In the genomic region with DNA sequence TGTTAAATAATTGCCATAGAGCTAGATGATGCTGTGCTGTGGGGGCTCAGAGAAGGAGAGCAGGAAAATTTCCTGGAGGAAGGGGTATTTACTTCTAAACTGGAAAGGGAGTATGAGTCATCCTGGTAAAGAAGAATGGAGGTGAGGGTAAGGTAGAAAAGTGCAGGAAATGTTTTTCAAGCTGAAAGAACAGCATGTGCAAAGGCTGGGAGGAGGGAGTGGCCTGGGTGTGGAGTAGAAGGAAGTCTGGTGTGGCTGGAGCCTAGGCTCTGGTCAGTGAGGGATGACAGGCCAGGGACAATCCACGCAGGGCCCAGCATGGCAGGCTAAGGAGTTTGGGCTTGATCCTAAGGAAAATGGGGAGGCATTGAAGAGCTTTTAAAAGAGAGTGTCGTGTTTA, we compare ENCODE assay signal across 23 cellular contexts. TPM values are rescaled to one million over a fixed set of nuclear protein-coding genes. Genes with fewer than 3 reads are reported as not detected.
DNase-seq lines count a peak whose midpoint lies in the region; ATAC-seq, FAIRE-seq and TF ChIP-seq lines count a peak whose summit lies in the region.
"Had no signal": no experiment of that assay in that cellular context is flagged by ENCODE, and none has a peak within 500 bp of the region (broad histone marks: within the 10 kb centered on the region; RNA-seq: fewer than 3 reads in every experiment).

No MANE protein-coding gene starts in this region.

- H3K9ac ChIP-seq in adipocyte (ENCODE audit: low read length) (peak overlapping the region; percentile 2), kidney (ENCODE audit: low read length in 2 of 2) (no peak overlapping the region)
- H3K9ac ChIP-seq: GM23248 had no signal

- TF ChIP-seq POLR2A in transverse colon (IDR thresholded peaks at IDR 0.05), result no peak

- peaks cover 7% of the 10 kb centered on the region for H3K36me3 Mint-ChIP-seq in natural killer cell treated with Interleukin-12 subunit alpha and Interleukin-12 subunit beta and Interleukin-15 and Interleukin-18, amount 100 ng/mL, for 72 hours
- H3K36me3 Mint-ChIP-seq: CD14-positive monocyte, IgD-negative memory B cell had no signal

- in situ Hi-C loops in transverse colon (cut with MboI; ENCODE audit: low pct_ligation_motif_present in 1 of 4, low pct_unique_long_range_greater_than_20kb in 1 of 4, low sequenced_read_pairs in 3 of 4), result loop anchor here in 1 of 4 donors (25.0 kb wide), 1 partner anchor 1440 kb away; the partner anchor contains the start of genes MECR and PTPRU

- intact Hi-C loops in kidney (cut with DNase I), result no loop called here
- intact Hi-C loops in transverse colon (cut with DNase I; ENCODE audit: low total_unique reads), result no loop called here

- no peak for DNase-seq in adipocyte (ENCODE audit: low read depth)
- peak; percentile 3 for DNase-seq in dermis blood vessel endothelial cell
- DNase-seq in kidney, result peak; percentile 71
- DNase-seq in transverse colon, result peak; percentile 72
- DNase-seq in activated CD4-positive, CD25-positive, alpha-beta regulatory T cell treated with anti-CD3 and anti-CD28 coated beads, Interleukin-2, amount 50 U/mL, for 72 hours, result no peak
- DNase-seq in islet precursor cell, result no peak
- no peak for DNase-seq in natural killer cell treated with Interleukin-12 subunit alpha and Interleukin-12 subunit beta and Interleukin-15 and Interleukin-18, amount 100 ng/mL, for 72 hours (ENCODE audit: low spot score)
- no peak for DNase-seq in T1000 (lab: John Stamatoyannopoulos, UW)
- DNase-seq: AML-193, DMS79 treated with DMSO at 0.1 percent for 48 hours, GM23248, Karpas-422, MG63, NCI-H1048, NCI-H1436 treated with DMSO at 0.1 percent for 48 hours, NCI-H2029, NCI-H345, NCI-H524 treated with DMSO at 0.1 percent for 48 hours, PC-3 had no signal

- H3K4me3 ChIP-seq in adipocyte (ENCODE audit: low read length) (no peak overlapping the region), kidney (ENCODE audit: low read length in 2 of 2) (no peak overlapping the region), transverse colon (no peak overlapping the region)
- H3K4me3 ChIP-seq: GM23248, HAP-1, MG63, SJSA1 had no signal

- ATAC-seq in natural killer cell treated with Interleukin-12 subunit alpha and Interleukin-12 subunit beta and Interleukin-15 and Interleukin-18, amount 100 ng/mL, for 72 hours, result no peak
- ATAC-seq: PC-3 had no signal

- no peak for FAIRE-seq in kidney (lab: Jason Lieb, UNC)

- TF ChIP-seq EP300 in transverse colon (IDR thresholded peaks at IDR 0.05; ENCODE audit: low read depth), result peak; percentile 51

- H3K27me3 ChIP-seq in adipocyte (replicated peaks; ENCODE audit: control insufficient read depth, insufficient read depth, low read length) (no peaks in the 10 kb centered on the region), transverse colon (peaks cover 10% of the 10 kb centered on the region)
- H3K27me3 ChIP-seq: MG63, SJSA1 had no signal

- H3K27ac Mint-ChIP-seq in natural killer cell treated with Interleukin-12 subunit alpha and Interleukin-12 subunit beta and Interleukin-15 and Interleukin-18, amount 100 ng/mL, for 72 hours, result no peak overlapping the region
- H3K27ac Mint-ChIP-seq: CD14-positive monocyte, IgD-negative memory B cell had no signal

- peaks cover 20% of the 10 kb centered on the region for H3K9me3 ChIP-seq in adipocyte (ENCODE audit: control insufficient read depth, low read length)
- H3K9me3 ChIP-seq in kidney (ENCODE audit: control insufficient read depth in 1 of 2, low read length in 2 of 2), result peaks cover 0 to 3% of the 10 kb centered on the region in 2 donors
- peaks cover 5 to 12% of the 10 kb centered on the region in 2 donors for H3K9me3 ChIP-seq in transverse colon
- H3K9me3 ChIP-seq: SJSA1 had no signal

- H3K4me1 Mint-ChIP-seq in natural killer cell treated with Interleukin-12 subunit alpha and Interleukin-12 subunit beta and Interleukin-15 and Interleukin-18, amount 100 ng/mL, for 72 hours (ENCODE audit: low read depth in 2 of 2), result no peaks in the 10 kb centered on the region
- H3K4me1 Mint-ChIP-seq: CD14-positive monocyte, IgD-negative memory B cell had no signal

- peaks cover 4% of the 10 kb centered on the region for H3K9me3 Mint-ChIP-seq in natural killer cell treated with Interleukin-12 subunit alpha and Interleukin-12 subunit beta and Interleukin-15 and Interleukin-18, amount 100 ng/mL, for 72 hours

- H3K36me3 ChIP-seq in adipocyte (ENCODE audit: control insufficient read depth, insufficient read depth, low read length, severe bottlenecking) (no peaks in the 10 kb centered on the region), kidney (ENCODE audit: control insufficient read depth in 1 of 2, insufficient read depth in 2 of 2, low read length in 2 of 2) (no peaks in the 10 kb centered on the region), transverse colon (no peaks in the 10 kb centered on the region)
- H3K36me3 ChIP-seq: HAP-1, MG63, SJSA1 had no signal

- peaks cover 55% of the 10 kb centered on the region for H3K4me1 ChIP-seq in adipocyte (ENCODE audit: control insufficient read depth, insufficient read depth, low read length)
- H3K4me1 ChIP-seq in kidney (ENCODE audit: control insufficient read depth in 1 of 2, insufficient read depth in 1 of 2, low read depth in 1 of 2, low read length in 2 of 2), result no peaks in the 10 kb centered on the region
- H3K4me1 ChIP-seq in transverse colon, result peaks cover 0 to 17% (median 2%) of the 10 kb centered on the region in 4 donors
- H3K4me1 ChIP-seq: HAP-1 had no signal

- peaks cover 32 to 61% of the 10 kb centered on the region in 2 donors for H3K27me3 Mint-ChIP-seq in natural killer cell treated with Interleukin-12 subunit alpha and Interleukin-12 subunit beta and Interleukin-15 and Interleukin-18, amount 100 ng/mL, for 72 hours

- WGBS in transverse colon (ENCODE audit: low coverage in 1 of 2), 2 donors, result 56 to 65% methylated on average over 2 of the region's 2 CpGs

- no peak for TF ChIP-seq CTCF in kidney (IDR thresholded peaks at IDR 0.05; ENCODE audit: borderline replicate concordance, extremely low read depth, insufficient read depth)
- TF ChIP-seq CTCF in transverse colon (IDR thresholded peaks at IDR 0.05), result no peak

- H3K4me3 Mint-ChIP-seq in natural killer cell treated with Interleukin-12 subunit alpha and Interleukin-12 subunit beta and Interleukin-15 and Interleukin-18, amount 100 ng/mL, for 72 hours, result no peak overlapping the region
- H3K4me3 Mint-ChIP-seq: CD14-positive monocyte, IgD-negative memory B cell had no signal

- H3K27ac ChIP-seq in kidney (ENCODE audit: low read depth in 2 of 2, low read length in 2 of 2), result no peak overlapping the region
- H3K27ac ChIP-seq in transverse colon, result peak overlapping the region in 2 of 4 donors; percentile 27 to 35
- H3K27ac ChIP-seq: GM23248, SJSA1 had no signal

RNA-seq across cellular contexts. Expression of gene MATN1, which starts 45.9 kb away (rescaled TPM):
- total RNA-seq in dermis blood vessel endothelial cell (0.17 TPM in 1 of 2 replicates, not detected in the other), kidney (0.13 TPM), transverse colon (not detected)
- not detected for polyA plus RNA-seq in kidney (ENCODE audit: insufficient read depth, low read depth, low replicate concordance)
- 1 to 10 TPM in 1 of 2 donors, under 1 TPM in 1; 0.31 to 1.1 TPM for total RNA-seq in natural killer cell treated with Interleukin-12 subunit alpha and Interleukin-12 subunit beta and Interleukin-15 and Interleukin-18, amount 100 ng/mL, for 72 hours
- total RNA-seq: PC-3 had no signal
- polyA plus RNA-seq: CD14-positive monocyte, GM23248, IgD-negative memory B cell had no signal

Comparison
In these comparisons a context has a peak if more than half of its experiments do, and no peak if none do; other contexts are left out.
1. DNase-seq: peak in dermis blood vessel endothelial cell (single experiment), kidney (single experiment) and transverse colon (single experiment); none in adipocyte (single experiment), activated CD4-positive, CD25-positive, alpha-beta regulatory T cell treated with anti-CD3 and anti-CD28 coated beads, Interleukin-2, amount 50 U/mL, for 72 hours (single experiment), islet precursor cell (single experiment), natural killer cell treated with Interleukin-12 subunit alpha and Interleukin-12 subunit beta and Interleukin-15 and Interleukin-18, amount 100 ng/mL, for 72 hours (single experiment) and T1000 (single experiment).